In the genomic region with DNA sequence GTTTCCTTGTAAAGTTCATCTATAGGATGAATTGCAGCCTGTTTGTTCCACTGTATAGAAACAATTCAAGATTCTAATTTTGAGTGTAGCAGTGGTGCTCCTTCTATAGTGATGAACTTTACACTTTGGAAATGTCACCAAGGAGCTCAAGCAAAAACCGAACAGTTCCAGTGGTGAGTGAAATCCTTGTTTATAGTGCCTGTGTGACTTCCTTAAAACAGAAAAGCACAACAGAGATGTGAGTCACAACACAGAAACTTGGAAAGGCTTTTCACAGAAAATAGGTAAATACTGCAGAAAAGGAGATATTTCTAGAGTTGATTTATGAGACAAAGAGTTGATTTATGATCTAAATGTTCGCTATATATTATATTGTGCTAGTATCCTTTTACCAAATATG, we compare ENCODE assay signal across 34 cellular contexts.
A peak's percentile ranks its signal among the peaks of the same experiment; 100 is the strongest.
DNase-seq lines count a peak whose midpoint lies in the region.
"Had no signal": no experiment of that assay in that cellular context is flagged by ENCODE, and none has a peak within 500 bp of the region (broad histone marks: within the 10 kb centered on the region; RNA-seq: fewer than 3 reads in every experiment).

No MANE protein-coding gene starts in this region.

- H3K36me3 ChIP-seq in mesodermal cell (ENCODE audit: control insufficient read depth, insufficient read depth, low read length), result no peaks in the 10 kb centered on the region
- H3K36me3 ChIP-seq: ascending aorta, BE2C, neural progenitor cell, right atrium auricular region, thoracic aorta had no signal

- no peak overlapping the region for H3K4me3 ChIP-seq in mesodermal cell (ENCODE audit: extremely low read depth, insufficient read depth, low read length, poor library complexity, severe bottlenecking)
- H3K4me3 ChIP-seq: ascending aorta, neural progenitor cell, right atrium auricular region, thoracic aorta had no signal

- in situ Hi-C loops in SK-MEL-5 (cut with HindIII; ENCODE audit: low pct_unique_long_range_greater_than_20kb, low sequenced_read_pairs), result no loop called here

- DNase-seq in DMS53 treated with DMSO at 0.1 percent for 48 hours (lab: John Stamatoyannopoulos, UW; ENCODE audit: unreplicated experiment) (peak; percentile 29), SK-MEL-5 (ENCODE audit: low read depth, low spot score) (peak; percentile 23), dermis blood vessel endothelial cell (peak; percentile 28), NCI-H1105 (lab: John Stamatoyannopoulos, UW) (no peak), NCI-H82 (lab: John Stamatoyannopoulos, UW) (no peak), T-helper 2 cell (no peak), SK-N-DZ (ENCODE audit: low spot score) (no peak)
- DNase-seq: ACHN; activated CD4-positive, alpha-beta T cell treated with anti-CD3 and anti-CD28 coated beads for 36 hours; activated CD8-positive, alpha-beta T cell treated with anti-CD3 and anti-CD28 coated beads for 36 hours; activated effector memory CD4-positive, alpha-beta T cell treated with Interleukin-2 at 50 U/mL for 16 hours; activated naive CD8-positive, alpha-beta T cell treated with anti-CD3 and anti-CD28 coated beads, Interleukin-2, amount 10 ng/mL, durations not matched to agents 7 days and 5 days; BE2C; CD8-positive, alpha-beta memory T cell; cerebellar nuclear complex; DMS 273 treated with DMSO at 0.1 percent for 48 hours; H7; hypothalamus; immature natural killer cell; Karpas-422; MV-4-11; NCI-H1436 treated with DMSO at 0.1 percent for 48 hours; NCI-H2081 treated with DMSO at 0.1 percent for 48 hours; NCI-H226; NCI-H526 treated with DMSO at 0.1 percent for 48 hours; SHP77; stimulated activated CD8-positive, alpha-beta memory T cell treated with anti-CD3 and anti-CD28 coated beads, Interleukin-4, amount 100 ng/mL, for 48 hours; stimulated activated naive CD8-positive, alpha-beta T cell treated with anti-CD3 and anti-CD28 coated beads, Interleukin-15, amount 100 ng/mL, for 72 hours had no signal

- WGBS in mesodermal cell (ENCODE audit: insufficient coverage in 2 of 2), 2 experiments, result 67% methylated on average over 1 of the region's 2 CpGs

- no peaks in the 10 kb centered on the region for H3K9me3 ChIP-seq in mesodermal cell (ENCODE audit: control insufficient read depth, low read length)
- H3K9me3 ChIP-seq: ascending aorta, BE2C, right atrium auricular region, thoracic aorta had no signal

- peak overlapping the region; percentile 4 for H3K27ac ChIP-seq in mesodermal cell (ENCODE audit: low read depth, low read length, severe bottlenecking)
- H3K27ac ChIP-seq: ascending aorta, neural progenitor cell, right atrium auricular region, thoracic aorta, VCaP had no signal

- H3K4me1 ChIP-seq in mesodermal cell (ENCODE audit: control insufficient read depth, insufficient read depth, low read length, poor library complexity, severe bottlenecking), result peaks cover 13% of the 10 kb centered on the region
- H3K4me1 ChIP-seq: BE2C had no signal

Comparison
In these comparisons a context has a peak if more than half of its experiments do, and no peak if none do; other contexts are left out.
1. DNase-seq: peak in DMS53 treated with DMSO at 0.1 percent for 48 hours (single experiment), SK-MEL-5 (single experiment) and dermis blood vessel endothelial cell (single experiment); none in NCI-H1105 (single experiment), NCI-H82 (single experiment), T-helper 2 cell (0 of 5) and SK-N-DZ (single experiment).